Comparison of ENCODE assay signal across 9 cellular contexts in the genomic region with DNA sequence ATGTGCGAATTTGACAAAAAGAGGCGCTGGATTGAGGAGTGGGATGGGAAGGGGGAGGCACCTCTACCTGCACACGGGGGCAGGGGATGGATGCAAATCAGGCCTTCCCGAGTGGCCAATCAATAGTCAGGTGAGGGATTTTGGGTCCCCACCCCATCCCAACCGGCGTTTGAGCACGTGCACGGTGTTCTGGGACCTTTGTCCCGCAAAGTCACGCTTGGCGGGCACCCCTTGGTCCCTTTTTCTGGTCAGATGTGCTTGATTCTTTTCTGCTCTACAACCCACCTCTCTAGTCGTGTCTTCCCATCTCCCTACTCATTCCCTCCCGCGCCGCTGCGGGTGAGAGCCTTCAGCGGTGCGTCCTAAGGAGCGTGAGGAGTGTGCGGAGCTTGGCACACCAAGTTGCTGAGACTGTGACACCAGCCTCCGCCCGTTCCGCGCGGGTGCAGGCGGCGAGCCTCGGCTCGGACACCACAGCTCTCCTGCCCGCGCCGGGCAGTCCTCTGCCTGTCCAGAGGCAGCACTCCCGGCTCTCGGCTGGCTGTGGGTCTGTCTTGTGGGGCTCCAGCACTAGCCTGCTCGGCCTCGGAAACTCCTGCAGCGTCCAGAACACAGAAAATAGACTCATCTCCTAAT. TPM values are rescaled to one million over a fixed set of nuclear protein-coding genes. Genes with fewer than 3 reads are reported as not detected.
DNase-seq lines count a peak whose midpoint lies in the region; ATAC-seq and TF ChIP-seq lines count a peak whose summit lies in the region.
"Had no signal": no experiment of that assay in that cellular context is flagged by ENCODE, and none has a peak within 500 bp of the region (broad histone marks: within the 10 kb centered on the region; RNA-seq: fewer than 3 reads in every experiment).

No MANE protein-coding gene starts in this region.

- no peak overlapping the region for H3K27ac Mint-ChIP-seq in naive thymus-derived CD4-positive, alpha-beta T cell
- H3K27ac Mint-ChIP-seq: activated naive CD4-positive, alpha-beta T cell treated with anti-CD3 and anti-CD28 coated beads for 36 hours had no signal

- no peaks in the 10 kb centered on the region for H3K27me3 ChIP-seq in Peyer's patch
- peaks cover 0 to 2% of the 10 kb centered on the region in 2 donors for H3K27me3 ChIP-seq in naive thymus-derived CD4-positive, alpha-beta T cell (ENCODE audit: control insufficient read depth in 2 of 2, insufficient read depth in 2 of 2, low read length in 2 of 2)

- TF ChIP-seq CTCF in Peyer's patch (IDR thresholded peaks at IDR 0.05): no peak
- no peak for TF ChIP-seq CTCF in omental fat pad (IDR thresholded peaks at IDR 0.05)

- intact Hi-C loops in naive thymus-derived CD4-positive, alpha-beta T cell (cut with micrococcal nuclease): no loop called here

- peak; percentile 39 for DNase-seq in D341Med (ENCODE audit: low spot score)
- DNase-seq in Peyer's patch: peak in 1 of 3 donors; percentile 60
- peak; percentile 29 for DNase-seq in globus pallidus (ENCODE audit: low spot score)
- no peak for DNase-seq in omental fat pad (ENCODE audit: low spot score)
- DNase-seq in naive thymus-derived CD4-positive, alpha-beta T cell: no peak
- DNase-seq in hepatic stellate cell (ENCODE audit: low spot score): no peak

- peaks cover 44 to 56% (median 47%) of the 10 kb centered on the region in 5 donors for H3K27me3 Mint-ChIP-seq in naive thymus-derived CD4-positive, alpha-beta T cell

- H3K36me3 ChIP-seq in Peyer's patch: no peaks in the 10 kb centered on the region
- H3K36me3 ChIP-seq in naive thymus-derived CD4-positive, alpha-beta T cell (ENCODE audit: control insufficient read depth in 2 of 3, insufficient read depth in 3 of 3, low read length in 3 of 3): no peaks in the 10 kb centered on the region

- TF ChIP-seq POLR2A in Peyer's patch (IDR thresholded peaks at IDR 0.05): no peak

- CTCF ChIA-PET in naive thymus-derived CD4-positive, alpha-beta T cell (lab: Charles Lee): no interaction called here

- H3K9me3 Mint-ChIP-seq in naive thymus-derived CD4-positive, alpha-beta T cell: peaks cover 0 to 24% (median under 1%) of the 10 kb centered on the region in 11 donors
- H3K9me3 Mint-ChIP-seq: activated naive CD4-positive, alpha-beta T cell treated with anti-CD3 and anti-CD28 coated beads for 36 hours had no signal

- H3K4me3 ChIP-seq in Peyer's patch: peak overlapping the region in 3 of 4 donors; percentile 8 to 65 (median 64)
- H3K4me3 ChIP-seq in naive thymus-derived CD4-positive, alpha-beta T cell (ENCODE audit: low read length): no peak overlapping the region

- peak overlapping the region in 1 of 10 donors; percentile 11 for H3K4me3 Mint-ChIP-seq in naive thymus-derived CD4-positive, alpha-beta T cell

- POLR2A ChIA-PET in naive thymus-derived CD4-positive, alpha-beta T cell (lab: Charles Lee): no interaction called here

- peaks cover 0 to 6% (median 0%) of the 10 kb centered on the region in 4 donors for H3K4me1 ChIP-seq in Peyer's patch
- no peaks in the 10 kb centered on the region for H3K4me1 ChIP-seq in naive thymus-derived CD4-positive, alpha-beta T cell (ENCODE audit: control insufficient read depth in 2 of 2, insufficient read depth in 2 of 2, low read length in 2 of 2)

- peaks cover 4 to 22% (median 15%) of the 10 kb centered on the region in 7 donors for H3K4me1 Mint-ChIP-seq in naive thymus-derived CD4-positive, alpha-beta T cell

- H3K9me3 ChIP-seq in Peyer's patch: no peaks in the 10 kb centered on the region
- H3K9me3 ChIP-seq in naive thymus-derived CD4-positive, alpha-beta T cell (ENCODE audit: control insufficient read depth in 2 of 3, low read length in 3 of 3): no peaks in the 10 kb centered on the region

- peak overlapping the region in 1 of 4 donors; percentile 34 for H3K27ac ChIP-seq in Peyer's patch
- no peak overlapping the region for H3K27ac ChIP-seq in naive thymus-derived CD4-positive, alpha-beta T cell (ENCODE audit: low read depth, low read length)

- peaks cover 0 to 7% (median 0%) of the 10 kb centered on the region in 5 donors for H3K36me3 Mint-ChIP-seq in naive thymus-derived CD4-positive, alpha-beta T cell

- ATAC-seq in omental fat pad (ENCODE audit: low FRiP score) (peak; percentile 72), GM19455 (IDR thresholded peaks at IDR 0.05; ENCODE audit: unreplicated experiment) (no peak), GM21360 (IDR thresholded peaks at IDR 0.05; ENCODE audit: unreplicated experiment) (no peak)
- ATAC-seq in naive thymus-derived CD4-positive, alpha-beta T cell: no peak

RNA-seq across cellular contexts. Expression of a gene that starts 0.5 kb away (rescaled TPM):
- total RNA-seq in Peyer's patch (1 to 10 TPM in 2 of 4 donors, under 1 TPM in 2; 0.67 to 3.3 (median 1.3) TPM), omental fat pad (under 1 TPM in 1 of 4 donors, not detected in 3; 0.19 TPM)
- total RNA-seq in naive thymus-derived CD4-positive, alpha-beta T cell: not detected
- polyA plus RNA-seq in naive thymus-derived CD4-positive, alpha-beta T cell: not detected
- total RNA-seq: activated naive CD4-positive, alpha-beta T cell treated with anti-CD3 and anti-CD28 coated beads for 36 hours had no signal

Comparison
In these comparisons a context has a peak if more than half of its experiments do, and no peak if none do; other contexts are left out.
1. DNase-seq: peak in D341Med (single experiment) and globus pallidus (single experiment); none in omental fat pad (single experiment), naive thymus-derived CD4-positive, alpha-beta T cell (0 of 9) and hepatic stellate cell (single experiment).